ENCODE assay signal across 32 cellular contexts in the genomic region with DNA sequence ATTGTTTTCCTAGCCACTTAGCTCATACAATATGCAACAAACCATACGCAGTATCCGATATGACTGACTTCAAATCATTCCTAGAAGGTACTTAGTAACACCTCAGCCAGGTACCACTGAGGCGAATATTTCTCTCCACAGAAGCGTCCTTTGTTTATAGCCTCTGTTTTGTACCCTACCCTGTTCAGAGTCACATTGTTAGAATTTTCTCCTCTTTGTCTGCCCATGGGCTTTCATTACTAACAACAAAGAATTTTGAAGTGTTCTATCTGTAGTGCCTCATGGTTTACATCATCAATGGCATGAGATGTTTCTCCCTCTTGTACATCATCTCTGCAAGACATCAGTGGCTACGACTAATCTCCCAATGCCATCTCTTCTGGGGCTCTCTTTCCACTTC.
"Had no signal": no experiment of that assay in that cellular context is flagged by ENCODE, and none has a peak within 500 bp of the region (broad histone marks: within the 10 kb centered on the region; RNA-seq: fewer than 3 reads in every experiment).

No MANE protein-coding gene starts in this region.

- H3K9me3 ChIP-seq: adrenal gland, ascending aorta, body of pancreas, breast epithelium had no signal

- H3K36me3 ChIP-seq: adrenal gland, ascending aorta, brain microvascular endothelial cell, breast epithelium, cardiac muscle cell had no signal

- H3K27ac ChIP-seq: adrenal gland, ascending aorta, body of pancreas, brain microvascular endothelial cell, breast epithelium, cardiac muscle cell had no signal

- H3K4me3 ChIP-seq: adrenal gland, ascending aorta, body of pancreas, breast epithelium, cardiac muscle cell had no signal

- ATAC-seq: activated naive CD4-positive, alpha-beta T cell treated with anti-CD3 and anti-CD28 coated beads, Interleukin-2, amount 50 U/mL, for 72 hours; activated naive CD8-positive, alpha-beta T cell treated with anti-CD3 and anti-CD28 coated beads, Interleukin-2, amount 50 U/mL, for 24 hours; activated T-cell treated with anti-CD3 and anti-CD28 coated beads, Interleukin-2, amount 50 U/mL, for 4 hours; activated T-cell treated with anti-CD3 and anti-CD28 coated beads, Interleukin-2, amount 50 U/mL, for 72 hours; activated T-helper 17 cell treated with anti-CD3 and anti-CD28 coated beads, Interleukin-2, amount 50 U/mL, for 72 hours; body of pancreas had no signal

- DNase-seq: activated effector memory CD4-positive, alpha-beta T cell treated with anti-CD3 and anti-CD28 coated beads, Interleukin-2, amount 50 U/mL, for 16 hours; activated effector memory CD4-positive, alpha-beta T cell treated with Interleukin-2 at 50 U/mL for 16 hours; activated gamma-delta T cell; activated gamma-delta T cell treated with Interleukin-2 at 50 U/mL for 16 hours; activated naive CD4-positive, alpha-beta T cell; activated naive CD4-positive, alpha-beta T cell treated with anti-CD3 and anti-CD28 coated beads for 36 hours; activated naive CD4-positive, alpha-beta T cell treated with anti-CD3 and anti-CD28 coated beads, Interleukin-2, amount 10 ng/mL, durations not matched to agents 7 days and 5 days; activated naive CD4-positive, alpha-beta T cell treated with anti-CD3 and anti-CD28 coated beads, Interleukin-2, amount 50 U/mL, for 16 hours; activated naive CD4-positive, alpha-beta T cell treated with Interleukin-2 at 50 U/mL for 16 hours; activated naive CD8-positive, alpha-beta T cell treated with anti-CD3 and anti-CD28 coated beads for 36 hours; activated naive CD8-positive, alpha-beta T cell treated with anti-CD3 and anti-CD28 coated beads, Interleukin-2, amount 10 ng/mL, durations not matched to agents 7 days and 5 days; activated naive CD8-positive, alpha-beta T cell treated with anti-CD3 and anti-CD28 coated beads, Interleukin-2, amount 50 U/mL, for 24 hours; activated T-cell treated with anti-CD3 and anti-CD28 coated beads, Interleukin-2, amount 50 U/mL, for 1 hour; activated T-cell treated with anti-CD3 and anti-CD28 coated beads, Interleukin-2, amount 50 U/mL, for 24 hours; activated T-cell treated with anti-CD3 and anti-CD28 coated beads, Interleukin-2, amount 50 U/mL, for 4 hours; activated T-cell treated with anti-CD3 and anti-CD28 coated beads, Interleukin-2, amount 50 U/mL, for 48 hours; activated T-cell treated with anti-CD3 and anti-CD28 coated beads, Interleukin-2, amount 50 U/mL, for 72 hours; adrenal gland; amniotic stem cell; amygdala; anterior cingulate cortex; aorta; body of pancreas; brain microvascular endothelial cell; caudate nucleus; central memory CD4-positive, alpha-beta T cell; cerebellar nuclear complex had no signal

- H3K4me1 ChIP-seq: adrenal gland, ascending aorta, body of pancreas, breast epithelium had no signal

- H3K27me3 ChIP-seq: adrenal gland, ascending aorta, body of pancreas, brain microvascular endothelial cell, breast epithelium, cardiac muscle cell had no signal
